8 cellular contexts compared by ENCODE assay signal in the genomic region with DNA sequence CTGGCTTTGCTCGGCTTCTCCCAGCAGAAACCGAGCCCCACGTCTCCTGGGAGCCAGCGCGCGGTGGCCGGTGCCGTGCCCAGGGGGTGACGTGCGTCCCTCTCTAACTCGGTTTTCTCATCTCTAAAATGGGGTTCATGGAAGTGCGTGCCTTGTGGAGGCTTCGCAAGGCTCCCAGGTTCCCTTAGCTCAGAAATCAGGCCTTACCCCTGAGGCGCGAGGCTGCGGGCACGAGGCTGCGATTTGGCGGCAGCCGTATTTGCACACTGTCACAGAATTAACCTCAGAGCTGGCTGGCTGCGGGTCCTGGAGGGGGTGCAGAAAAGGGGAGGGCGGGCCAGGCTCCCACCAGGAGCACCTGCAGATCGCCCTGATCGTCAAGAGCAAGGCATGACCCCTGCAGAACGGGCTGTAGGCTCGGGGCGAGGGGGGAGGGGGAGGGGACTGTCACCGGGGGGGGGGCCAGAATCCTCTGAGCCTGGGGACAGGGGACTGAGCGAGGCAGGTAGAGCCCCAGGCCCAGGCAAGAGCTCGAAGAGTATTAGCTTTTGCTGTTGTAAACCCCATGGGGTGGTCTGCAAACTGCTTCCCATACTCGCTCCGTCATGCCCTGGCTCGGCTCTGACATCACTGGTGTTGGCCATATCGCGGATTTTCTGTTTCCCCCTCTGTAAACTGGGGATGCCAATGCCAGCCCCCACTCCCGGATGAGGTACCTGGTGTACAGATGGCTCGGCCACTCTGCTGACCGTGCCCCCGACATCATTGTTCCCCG.
DNase-seq lines count a peak whose midpoint lies in the region; ATAC-seq, FAIRE-seq and TF ChIP-seq lines count a peak whose summit lies in the region.

No MANE protein-coding gene starts in this region.

- no peaks in the 10 kb centered on the region for H3K36me3 Mint-ChIP-seq in CD4-positive, alpha-beta memory T cell

- FAIRE-seq in K562 (lab: Jason Lieb, UNC) (no peak), pancreas (lab: Jason Lieb, UNC) (no peak)

- POLR2A ChIA-PET in CD4-positive, alpha-beta memory T cell (lab: Charles Lee; ENCODE audit: partially characterized antibody) = interaction anchor here (0.7 to 2.3 kb wide), 2 partner anchors 88 to 144 kb away, joined by 3 to 10 read pairs; no protein-coding TSS in a partner anchor
- POLR2A ChIA-PET in K562 (lab: Yijun Ruan, JAX) = no interaction called here

- H3K9me3 Mint-ChIP-seq in CD4-positive, alpha-beta memory T cell = peaks cover 0 to under 1% (median 0%) of the 10 kb centered on the region in 8 donors

- intact Hi-C loops in CD4-positive, alpha-beta memory T cell (cut with micrococcal nuclease) = loop anchor here (1.0 to 2.0 kb wide), 4 partner anchors 29 to 144 kb away; no protein-coding TSS in a partner anchor
- intact Hi-C loops in K562 (cut with micrococcal nuclease) = loop anchor here (2.0 to 5.0 kb wide), 3 partner anchors 112 to 778 kb away; no protein-coding TSS in a partner anchor
- intact Hi-C loops in pancreas (cut with DNase I) = loop anchor here (5.0 to 10.0 kb wide), 3 partner anchors 107 to 139 kb away; no protein-coding TSS in a partner anchor
- intact Hi-C loops in adrenal gland (cut with DNase I) = loop anchor here (2.0 to 5.0 kb wide), 4 partner anchors 107 to 143 kb away; no protein-coding TSS in a partner anchor

- no peaks in the 10 kb centered on the region for H3K79me2 ChIP-seq in K562 (ENCODE audit: control insufficient read depth, insufficient read depth, low read length)

- TF ChIP-seq CTCF in K562 (IDR thresholded peaks at IDR 0.05 in 2 of 3, conservative IDR thresholded peaks at IDR 0.05 in 1 of 3; ENCODE audit: insufficient read depth in 2 of 3, low read depth in 1 of 3, low read length in 3 of 3) (peak in 1 of 3 experiments; percentile 34; a peak in 1 of 6 replicates), pancreas (IDR thresholded peaks at IDR 0.05) (peak in 1 of 4 donors; percentile 0), adrenal gland (IDR thresholded peaks at IDR 0.05) (peak in 1 of 6 experiments; percentile 25)

- no TSS peak for BruUV-seq in K562 (replicated peaks; lab: Mats Ljungman, UMichigan)

- no peak overlapping the region for H3K27ac Mint-ChIP-seq in CD4-positive, alpha-beta memory T cell

- 29% methylated on average over 32 of the region's 40 CpGs for WGBS in K562 (ENCODE audit: insufficient coverage, low coverage, missing lambda C conversion rate)
- 22 to 26% methylated on average over 34 to 40 of the region's 40 CpGs for WGBS in pancreas, 2 donors
- WGBS in adrenal gland, 4 donors = 29 to 45% (median 39%) methylated on average over 23 to 40 of the region's 40 CpGs

- H4K20me1 ChIP-seq in K562 (replicated peaks; ENCODE audit: control insufficient read depth, insufficient read depth, low read length) = 0 out of 2 replicates have a peak, but pooled peaks cover 3% of the 10 kb centered on the region

- H3K4me1 ChIP-seq in CD4-positive, alpha-beta memory T cell (ENCODE audit: insufficient read depth, low read length) = peaks cover 10% of the 10 kb centered on the region
- no peaks in the 10 kb centered on the region for H3K4me1 ChIP-seq in HUES48 (ENCODE audit: control insufficient read depth, insufficient read depth, low read length)
- H3K4me1 ChIP-seq in K562 (replicated peaks in 1 of 2; ENCODE audit: control insufficient read depth in 2 of 2, insufficient read depth in 2 of 2, low read length in 2 of 2) = peaks cover 7 to 23% of the 10 kb centered on the region in 2 experiments
- peaks cover 0 to 4% (median 2%) of the 10 kb centered on the region in 3 donors for H3K4me1 ChIP-seq in pancreas
- H3K4me1 ChIP-seq in adrenal gland (replicated peaks in 1 of 2) = peaks cover 3 to 20% of the 10 kb centered on the region in 2 donors

- H3K27me3 Mint-ChIP-seq in CD4-positive, alpha-beta memory T cell = peaks cover 7 to 27% of the 10 kb centered on the region in 2 donors

- 0 out of 2 replicates have a peak overlapping the region, but pooled peaks have one; percentile 40 for H2AFZ ChIP-seq in K562 (ENCODE audit: low read depth, low read length)

- peak overlapping the region; percentile 41 for H3K4me2 ChIP-seq in K562 (ENCODE audit: insufficient read depth, low read length)

- no peak for TF ChIP-seq RAD21 in K562 (CRISPR knock-in tag; conservative IDR thresholded peaks at IDR 0.05 in 1 of 2, IDR thresholded peaks at IDR 0.05 in 1 of 2)

- H3K9ac ChIP-seq in HUES48 (ENCODE audit: low read depth, low read length) = no peak overlapping the region
- H3K9ac ChIP-seq in K562 (ENCODE audit: insufficient read depth in 1 of 2, low read depth in 2 of 2, low read length in 2 of 2) = peak overlapping the region in 1 of 2 experiments; percentile 58; a peak in 2 of 4 replicates

- CTCF ChIA-PET in CD4-positive, alpha-beta memory T cell (lab: Charles Lee; ENCODE audit: partially characterized antibody) = interaction anchor here (0.7 to 8.1 kb wide), 14 partner anchors 13 to 267 kb away, joined by 3 to 145 read pairs (median 4); a partner anchor contains a TSS
- CTCF ChIA-PET in K562 (lab: Yijun Ruan, JAX; ENCODE audit: low intra/inter-chr PET ratio) = interaction anchor here (0.6 to 3.0 kb wide), 8 partner anchors 16 to 606 kb away, joined by 3 to 18 read pairs (median 5); no protein-coding TSS in a partner anchor

- no peak overlapping the region for H3K4me3 ChIP-seq in CD4-positive, alpha-beta memory T cell (ENCODE audit: low read length in 2 of 2)
- H3K4me3 ChIP-seq in HUES48 (ENCODE audit: low read depth, low read length) (peak overlapping the region; percentile 69), K562 (no peak overlapping the region), pancreas (peak overlapping the region in 3 of 4 donors; percentile 18 to 54 (median 34)), adrenal gland (peak overlapping the region in 2 of 4 donors; percentile 45 to 64)

- H3K4me1 Mint-ChIP-seq in CD4-positive, alpha-beta memory T cell = peaks cover 0 to 24% (median 6%) of the 10 kb centered on the region in 4 donors

- TF ChIP-seq EP300 in K562 (IDR thresholded peaks at IDR 0.05; ENCODE audit: low read length) = no peak

- H3K4me3 Mint-ChIP-seq in CD4-positive, alpha-beta memory T cell = peak overlapping the region in 7 of 8 donors; percentile 44 to 83 (median 59)

- no peaks in the 10 kb centered on the region for H3K36me3 ChIP-seq in CD4-positive, alpha-beta memory T cell (ENCODE audit: insufficient read depth, low read length)
- H3K36me3 ChIP-seq in HUES48 (ENCODE audit: control insufficient read depth, insufficient read depth, low read length) (no peaks in the 10 kb centered on the region), K562 (ENCODE audit: control insufficient read depth, insufficient read depth, low read length) (no peaks in the 10 kb centered on the region), pancreas (no peaks in the 10 kb centered on the region), adrenal gland (replicated peaks in 1 of 2) (no peaks in the 10 kb centered on the region)

- no peaks in the 10 kb centered on the region for H3K9me3 ChIP-seq in CD4-positive, alpha-beta memory T cell (ENCODE audit: control insufficient read depth in 1 of 2, low read length in 2 of 2)
- H3K9me3 ChIP-seq in HUES48 (ENCODE audit: control insufficient read depth, insufficient read depth, low read length) (no peaks in the 10 kb centered on the region), K562 (replicated peaks; ENCODE audit: control insufficient read depth, insufficient read depth, low read depth, low read length) (no peaks in the 10 kb centered on the region), pancreas (no peaks in the 10 kb centered on the region), adrenal gland (replicated peaks in 1 of 3) (no peaks in the 10 kb centered on the region)

- in situ Hi-C loops in K562 (cut with MboI) = loop anchor here (5.0 kb wide), 1 partner anchor 102 kb away; no protein-coding TSS in a partner anchor

- peaks cover 8% of the 10 kb centered on the region for H3K27me3 ChIP-seq in CD4-positive, alpha-beta memory T cell (ENCODE audit: insufficient read depth, low read length)
- peaks cover 19% of the 10 kb centered on the region for H3K27me3 ChIP-seq in HUES48 (ENCODE audit: control insufficient read depth, insufficient read depth, low read length)
- peaks cover 6 to 24% of the 10 kb centered on the region in 2 experiments; a peak in 3 of 5 replicates for H3K27me3 ChIP-seq in K562 (ENCODE audit: control insufficient read depth in 2 of 2, insufficient read depth in 2 of 2, low read length in 2 of 2)
- H3K27me3 ChIP-seq in pancreas = peaks cover 0 to 8% (median 0%) of the 10 kb centered on the region in 4 donors
- H3K27me3 ChIP-seq in adrenal gland = no peaks in the 10 kb centered on the region

- TF ChIP-seq POLR2A in K562 (conservative IDR thresholded peaks at IDR 0.05) (no peak), adrenal gland (IDR thresholded peaks at IDR 0.05) (no peak)

- no peak overlapping the region for H3K27ac ChIP-seq in CD4-positive, alpha-beta memory T cell (ENCODE audit: low read depth, low read length)
- H3K27ac ChIP-seq in HUES48 (ENCODE audit: low read depth, low read length) (no peak overlapping the region), K562 (ENCODE audit: extremely low read depth, low read depth, low read length) (no peak overlapping the region), pancreas (no peak overlapping the region), adrenal gland (no peak overlapping the region)

- ATAC-seq in K562 (no peak; the same call in 2 of the 3 replicates), pancreas (peak in 1 of 4 donors; percentile 6)

- H3K9me1 ChIP-seq in K562 (ENCODE audit: control insufficient read depth, insufficient read depth, low read length) = no peaks in the 10 kb centered on the region

- no peak for DNase-seq in CD4-positive, alpha-beta memory T cell
- DNase-seq in K562 (ENCODE audit: extremely low read depth in 1 of 4, low spot score in 3 of 4) (no peak), pancreas (no peak), NCI-H526 treated with DMSO at 0.1 percent for 48 hours (lab: John Stamatoyannopoulos, UW) (no peak), medulla oblongata (ENCODE audit: extremely low spot score) (no peak), retina (no peak), adrenal gland (no peak)

Comparison
In these comparisons a context has a peak if more than half of its experiments do, and no peak if none do; other contexts are left out.
1. H3K4me3 ChIP-seq: peak in HUES48 (single experiment) and pancreas (3 of 4); none in CD4-positive, alpha-beta memory T cell (0 of 2) and K562 (single experiment).